In genomic region chr5:10760033-10760975, GRCh38 we compare ENCODE assay signal across 8 cellular contexts. TPM values are rescaled to one million over a fixed set of nuclear protein-coding genes. Genes with fewer than 3 reads are reported as not detected.
DNase-seq lines count a peak whose midpoint lies in the region; ATAC-seq and TF ChIP-seq lines count a peak whose summit lies in the region.

No MANE protein-coding gene starts in this region.

- H3K4me2 ChIP-seq in osteoblast (ENCODE audit: insufficient read depth, low read length): peak overlapping the region; percentile 98

- peaks cover 36% of the 10 kb centered on the region for H3K4me1 ChIP-seq in osteoblast (ENCODE audit: insufficient read depth, low read length)

- H4K20me1 ChIP-seq in osteoblast (ENCODE audit: insufficient read depth, low read length): peaks cover 25% of the 10 kb centered on the region

- H3K27me3 ChIP-seq in osteoblast (ENCODE audit: insufficient read depth, low read length): no peaks in the 10 kb centered on the region

- H2AFZ ChIP-seq in osteoblast (ENCODE audit: low read length): peak overlapping the region; percentile 82

- H3K36me3 Mint-ChIP-seq in activated naive CD4-positive, alpha-beta T cell treated with anti-CD3 and anti-CD28 coated beads, Interleukin-2, amount 50 U/mL, for 72 hours: peaks cover 7 to 21% of the 10 kb centered on the region in 2 donors

- no peaks in the 10 kb centered on the region for H3K9me3 ChIP-seq in osteoblast (ENCODE audit: low read depth, low read length)

- H3K27ac ChIP-seq in osteoblast (ENCODE audit: low read depth, low read length): peak overlapping the region; percentile 83

- H3K9me3 Mint-ChIP-seq in activated naive CD4-positive, alpha-beta T cell treated with anti-CD3 and anti-CD28 coated beads, Interleukin-2, amount 50 U/mL, for 72 hours: no peaks in the 10 kb centered on the region

- no peak for TF ChIP-seq CTCF in osteoblast (IDR thresholded peaks at IDR 0.05; ENCODE audit: extremely low read depth, low read depth, low read length)

- H3K27ac Mint-ChIP-seq in activated naive CD4-positive, alpha-beta T cell treated with anti-CD3 and anti-CD28 coated beads, Interleukin-2, amount 50 U/mL, for 72 hours: peak overlapping the region; percentile 84 to 98

- peak overlapping the region; percentile 89 for H3K4me3 ChIP-seq in osteoblast (ENCODE audit: insufficient read depth, low read length)

- ATAC-seq in GM19372 (IDR thresholded peaks at IDR 0.05; ENCODE audit: low read depth, unreplicated experiment): peak; percentile 38
- ATAC-seq in HG03439 (IDR thresholded peaks at IDR 0.05; ENCODE audit: unreplicated experiment): peak; percentile 37
- peak; percentile 29 to 41 for ATAC-seq in activated naive CD4-positive, alpha-beta T cell treated with anti-CD3 and anti-CD28 coated beads, Interleukin-2, amount 50 U/mL, for 72 hours

- peaks cover 50% of the 10 kb centered on the region for H3K79me2 ChIP-seq in osteoblast (ENCODE audit: insufficient read depth, low read length)

- intact Hi-C loops in head of caudate nucleus (cut with DNase I): no loop called here

- DNase-seq in COR-L47 (lab: John Stamatoyannopoulos, UW) (peak; percentile 28), NCI-H774 (lab: John Stamatoyannopoulos, UW) (peak; percentile 70), head of caudate nucleus (peak in 40 of 42 donors; percentile 18 to 75 (median 52)), osteoblast (ENCODE audit: insufficient read length, low spot score, missing footprints) (peak; percentile 89), GM19238 (ENCODE audit: insufficient read length, low spot score) (no peak)
- peak in 1 of 2 donors; percentile 33 for DNase-seq in activated naive CD4-positive, alpha-beta T cell treated with anti-CD3 and anti-CD28 coated beads, Interleukin-2, amount 50 U/mL, for 72 hours (ENCODE audit: low spot score in 2 of 2)

- H3K36me3 ChIP-seq in osteoblast (ENCODE audit: insufficient read depth, low read length): peaks cover 6% of the 10 kb centered on the region

RNA-seq across cellular contexts. Expression of gene DAP, which starts 0.7 kb away (rescaled TPM):
- 10 to 100 TPM; 21.9 to 37.7 TPM for total RNA-seq in activated naive CD4-positive, alpha-beta T cell treated with anti-CD3 and anti-CD28 coated beads, Interleukin-2, amount 50 U/mL, for 72 hours
- total RNA-seq in osteoblast: 31.1 and 36.2 TPM in 2 replicates
